In genomic region chr3:5002871-5003247, GRCh38 we compare ENCODE assay signal across 18 cellular contexts. TPM values are rescaled to one million over a fixed set of nuclear protein-coding genes. Genes with fewer than 3 reads are reported as not detected.
DNase-seq lines count a peak whose midpoint lies in the region; ATAC-seq, FAIRE-seq and TF ChIP-seq lines count a peak whose summit lies in the region.
"Had no signal": no experiment of that assay in that cellular context is flagged by ENCODE, and none has a peak within 500 bp of the region (broad histone marks: within the 10 kb centered on the region; RNA-seq: fewer than 3 reads in every experiment).

No MANE protein-coding gene starts in this region.

- POLR2A ChIA-PET in HepG2 (lab: Yijun Ruan, JAX): no interaction called here

- in situ Hi-C loops in HepG2 (cut with HindIII; ENCODE audit: extremely low pct_ligation_motif_present, low pct_unique_long_range_greater_than_20kb): no loop called here

- CTCF ChIA-PET in HepG2 (lab: Yijun Ruan, JAX; ENCODE audit: low intra/inter-chr PET ratio, low total read pairs): no interaction called here

- TF ChIP-seq CTCF in HepG2 (CRISPR knock-in tag; IDR thresholded peaks at IDR 0.05) (no peak), right lobe of liver (IDR thresholded peaks at IDR 0.05) (no peak), endodermal cell (conservative IDR thresholded peaks at IDR 0.05) (no peak)

- H3K36me3 ChIP-seq in HepG2 (replicated peaks in 1 of 2; ENCODE audit: control insufficient read depth in 1 of 2, insufficient read depth in 2 of 2, low read length in 2 of 2) (no peaks in the 10 kb centered on the region), right lobe of liver (no peaks in the 10 kb centered on the region), endodermal cell (ENCODE audit: control insufficient read depth, insufficient read depth, low read length) (no peaks in the 10 kb centered on the region)
- no peaks in the 10 kb centered on the region for H3K36me3 ChIP-seq in effector memory CD4-positive, alpha-beta T cell (ENCODE audit: control insufficient read depth, insufficient read depth, low read length)
- H3K36me3 ChIP-seq: upper lobe of left lung had no signal

- no peaks in the 10 kb centered on the region for H3K9me3 Mint-ChIP-seq in endodermal cell
- no peaks in the 10 kb centered on the region for H3K9me3 Mint-ChIP-seq in stimulated activated effector memory CD8-positive, alpha-beta T cell treated with anti-CD3 and anti-CD28 coated beads, Interleukin-12 subunit alpha, Interleukin-12 subunit beta, amount 100 ng/mL, for 72 hours
- H3K9me3 Mint-ChIP-seq: dendritic cell treated with granulocyte-macrophage colony-stimulating factor and Interleukin-4, amounts not matched to agents 40 ng/mL and 50 ng/mL, for 4 days had no signal

- no peak for TF ChIP-seq EP300 in HepG2 (IDR thresholded peaks at IDR 0.05; ENCODE audit: low read depth in 2 of 2, low read length in 2 of 2)
- no peak for TF ChIP-seq EP300 in HepG2 (CRISPR knock-in tag; IDR thresholded peaks at IDR 0.05; ENCODE audit: borderline replicate concordance)

- H3K9ac ChIP-seq in HepG2 (ENCODE audit: insufficient read depth, low read depth, low read length): no peak overlapping the region
- H3K9ac ChIP-seq in endodermal cell (ENCODE audit: extremely low read depth, low read length, poor library complexity, severe bottlenecking): no peak overlapping the region
- H3K9ac ChIP-seq: KMS-11 had no signal

- intact Hi-C loops in HepG2 (cut with micrococcal nuclease; ENCODE audit: unreplicated experiment) (no loop called here), right lobe of liver (cut with DNase I) (no loop called here)

- TF ChIP-seq RAD21 in HepG2 (CRISPR knock-in tag; IDR thresholded peaks at IDR 0.05): no peak

- no peak overlapping the region for H2AFZ ChIP-seq in HepG2 (ENCODE audit: low read length)

- TF ChIP-seq POLR2A in HepG2 (IDR thresholded peaks at IDR 0.05; ENCODE audit: insufficient read depth in 1 of 2, low read depth in 2 of 2, low read length in 2 of 2): no peak
- no peak for TF ChIP-seq POLR2A in right lobe of liver (IDR thresholded peaks at IDR 0.05)

- H3K4me1 ChIP-seq in HepG2 (ENCODE audit: insufficient read depth, low read length) (peaks cover 41% of the 10 kb centered on the region), right lobe of liver (no peaks in the 10 kb centered on the region), endodermal cell (ENCODE audit: control insufficient read depth, insufficient read depth, low read length) (peaks cover 16% of the 10 kb centered on the region)
- peaks cover 12% of the 10 kb centered on the region for H3K4me1 ChIP-seq in effector memory CD4-positive, alpha-beta T cell (ENCODE audit: control insufficient read depth, insufficient read depth, low read length, poor library complexity, severe bottlenecking)
- H3K4me1 ChIP-seq: upper lobe of left lung had no signal

- H3K4me1 Mint-ChIP-seq in T-helper 17 cell: peaks cover 32% of the 10 kb centered on the region
- peaks cover 12% of the 10 kb centered on the region for H3K4me1 Mint-ChIP-seq in endodermal cell
- peaks cover 66% of the 10 kb centered on the region for H3K4me1 Mint-ChIP-seq in stimulated activated effector memory CD8-positive, alpha-beta T cell treated with anti-CD3 and anti-CD28 coated beads, Interleukin-12 subunit alpha, Interleukin-12 subunit beta, amount 100 ng/mL, for 72 hours

- BruUV-seq in HepG2 (replicated peaks; lab: Mats Ljungman, UMichigan): no TSS peak

- DNase-seq in HepG2 (ENCODE audit: low spot score): no peak
- DNase-seq in right lobe of liver: no peak
- no peak for DNase-seq in T-helper 17 cell
- DNase-seq in endodermal cell: no peak
- DNase-seq in stimulated activated effector memory CD8-positive, alpha-beta T cell treated with anti-CD3 and anti-CD28 coated beads, Interleukin-12 subunit alpha, Interleukin-12 subunit beta, amount 100 ng/mL, for 72 hours (ENCODE audit: low spot score in 2 of 2): no peak
- DNase-seq in effector memory CD4-positive, alpha-beta T cell: no peak
- DNase-seq: activated naive CD4-positive, alpha-beta T cell treated with anti-CD3 and anti-CD28 coated beads, Interleukin-2, amount 50 U/mL, for 16 hours; aorta; DMS 273 treated with DMSO at 0.1 percent for 48 hours; NCI-H1694 treated with DMSO at 0.1 percent for 48 hours; NCI-H524 treated with DMSO at 0.1 percent for 48 hours had no signal

- H4K20me1 ChIP-seq in HepG2 (ENCODE audit: insufficient read depth, low read length): no peaks in the 10 kb centered on the region

- H3K27me3 Mint-ChIP-seq in T-helper 17 cell: no peaks in the 10 kb centered on the region
- no peaks in the 10 kb centered on the region for H3K27me3 Mint-ChIP-seq in endodermal cell (ENCODE audit: insufficient read depth)
- H3K27me3 Mint-ChIP-seq: dendritic cell treated with granulocyte-macrophage colony-stimulating factor and Interleukin-4, amounts not matched to agents 40 ng/mL and 50 ng/mL, for 4 days had no signal

- H3K4me3 Mint-ChIP-seq in T-helper 17 cell: peak overlapping the region; percentile 31
- H3K4me3 Mint-ChIP-seq in endodermal cell: no peak overlapping the region
- peak overlapping the region; percentile 52 for H3K4me3 Mint-ChIP-seq in stimulated activated effector memory CD8-positive, alpha-beta T cell treated with anti-CD3 and anti-CD28 coated beads, Interleukin-12 subunit alpha, Interleukin-12 subunit beta, amount 100 ng/mL, for 72 hours
- H3K4me3 Mint-ChIP-seq: dendritic cell treated with granulocyte-macrophage colony-stimulating factor and Interleukin-4, amounts not matched to agents 40 ng/mL and 50 ng/mL, for 4 days had no signal

- H3K27ac ChIP-seq in HepG2 (ENCODE audit: extremely low read length, insufficient read depth, low read length) (no peak overlapping the region), right lobe of liver (no peak overlapping the region), endodermal cell (ENCODE audit: low read depth, low read length) (no peak overlapping the region)
- H3K27ac ChIP-seq in effector memory CD4-positive, alpha-beta T cell (ENCODE audit: insufficient read depth, low read length, poor library complexity, severe bottlenecking): no peak overlapping the region
- H3K27ac ChIP-seq: KMS-11, upper lobe of left lung had no signal

- H3K36me3 Mint-ChIP-seq in T-helper 17 cell (ENCODE audit: low read depth) (no peaks in the 10 kb centered on the region), endodermal cell (ENCODE audit: low read depth) (no peaks in the 10 kb centered on the region)
- peaks cover 35% of the 10 kb centered on the region for H3K36me3 Mint-ChIP-seq in stimulated activated effector memory CD8-positive, alpha-beta T cell treated with anti-CD3 and anti-CD28 coated beads, Interleukin-12 subunit alpha, Interleukin-12 subunit beta, amount 100 ng/mL, for 72 hours

- 67% methylated on average over 6 of the region's 6 CpGs for WGBS in HepG2 (ENCODE audit: low lambda C conversion rate)
- WGBS in right lobe of liver (ENCODE audit: insufficient coverage, low coverage, low lambda C conversion rate, missing lambda C conversion rate): 65% methylated on average over 5 of the region's 6 CpGs
- 88 to 90% methylated on average over 5 to 6 of the region's 6 CpGs for WGBS in endodermal cell (ENCODE audit: insufficient coverage in 1 of 2, insufficient read length in 1 of 2), 2 experiments

- H3K4me3 ChIP-seq in HepG2 (replicated peaks in 1 of 3; ENCODE audit: insufficient read depth in 1 of 3, low read depth in 2 of 3, low read length in 3 of 3) (no peak overlapping the region), right lobe of liver (no peak overlapping the region), endodermal cell (ENCODE audit: low read length) (no peak overlapping the region)
- H3K4me3 ChIP-seq in effector memory CD4-positive, alpha-beta T cell (ENCODE audit: insufficient read depth, low read depth, low read length, poor library complexity, severe bottlenecking): no peak overlapping the region
- H3K4me3 ChIP-seq: upper lobe of left lung had no signal

- H3K27ac Mint-ChIP-seq in T-helper 17 cell (peak overlapping the region; percentile 79), endodermal cell (peak overlapping the region; percentile 46)
- H3K27ac Mint-ChIP-seq in stimulated activated effector memory CD8-positive, alpha-beta T cell treated with anti-CD3 and anti-CD28 coated beads, Interleukin-12 subunit alpha, Interleukin-12 subunit beta, amount 100 ng/mL, for 72 hours: peak overlapping the region; percentile 98

- H3K4me2 ChIP-seq in HepG2 (ENCODE audit: low read depth, low read length): no peak overlapping the region
- H3K4me2 ChIP-seq: KMS-11 had no signal

- H3K79me2 ChIP-seq in HepG2 (ENCODE audit: insufficient read depth, low read length): no peaks in the 10 kb centered on the region

- H3K9me3 ChIP-seq in HepG2 (ENCODE audit: low read length) (no peaks in the 10 kb centered on the region), right lobe of liver (no peaks in the 10 kb centered on the region), T-helper 17 cell (ENCODE audit: control insufficient read depth, low read length, poor library complexity, severe bottlenecking) (no peaks in the 10 kb centered on the region), endodermal cell (ENCODE audit: control insufficient read depth, low read length) (no peaks in the 10 kb centered on the region)
- no peaks in the 10 kb centered on the region for H3K9me3 ChIP-seq in effector memory CD4-positive, alpha-beta T cell (ENCODE audit: control insufficient read depth, low read length)
- H3K9me3 ChIP-seq: upper lobe of left lung had no signal

- FAIRE-seq in HepG2 (lab: Jason Lieb, UNC): no peak
- FAIRE-seq: keratinocyte had no signal

- ATAC-seq in HepG2 (no peak), right lobe of liver (no peak), T-helper 17 cell (no peak), GM18502 (IDR thresholded peaks at IDR 0.05; ENCODE audit: poor library complexity, unreplicated experiment) (no peak), HG02885 (IDR thresholded peaks at IDR 0.05; ENCODE audit: poor library complexity, unreplicated experiment) (no peak)
- no peak for ATAC-seq in stimulated activated effector memory CD8-positive, alpha-beta T cell treated with anti-CD3 and anti-CD28 coated beads, Interleukin-12 subunit alpha, Interleukin-12 subunit beta, amount 100 ng/mL, for 72 hours
- ATAC-seq: sciatic nerve had no signal

- H3K27me3 ChIP-seq in HepG2 (ENCODE audit: control insufficient read depth in 1 of 2, insufficient read depth in 2 of 2, low read length in 2 of 2): peaks cover 3 to 38% of the 10 kb centered on the region in 2 experiments; a peak in 4 of 5 replicates
- H3K27me3 ChIP-seq in right lobe of liver: no peaks in the 10 kb centered on the region
- H3K27me3 ChIP-seq in endodermal cell (ENCODE audit: control insufficient read depth, insufficient read depth, low read length, poor library complexity, severe bottlenecking): no peaks in the 10 kb centered on the region
- H3K27me3 ChIP-seq in effector memory CD4-positive, alpha-beta T cell (replicated peaks; ENCODE audit: control insufficient read depth, insufficient read depth, low read length, poor library complexity, severe bottlenecking): no peaks in the 10 kb centered on the region
- H3K27me3 ChIP-seq: upper lobe of left lung had no signal

RNA-seq across cellular contexts. Expression of gene BHLHE40, which starts 23.6 kb away (rescaled TPM):
- total RNA-seq in HepG2 (2016; rRNA removed; fragmentation: Illumina TruSeq; extraction: Trizol) (1.8 and 2.6 TPM in 2 replicates), right lobe of liver (100 to 1,000 TPM in 1 of 6 experiments, 10 to 100 TPM in 5; 19.0 to 170 (median 57.7) TPM), T-helper 17 cell (100 to 1,000 TPM; 295 to 329 TPM), endodermal cell (1 to 10 TPM; 2.6 to 2.9 TPM)
- 0.44 and 0.61 TPM in 2 replicates for total RNA-seq in HepG2 (2016; cell fraction: cytosol; rRNA removed; fragmentation: Illumina TruSeq; extraction: Trizol; ENCODE audit: low read depth)
- 2.3 and 2.7 TPM in 2 replicates for total RNA-seq in HepG2 (2016; cell fraction: insoluble cytoplasmic fraction; rRNA removed; fragmentation: Illumina TruSeq; extraction: Trizol)
- total RNA-seq in HepG2 (2016; cell fraction: membrane; rRNA removed; fragmentation: Illumina TruSeq; extraction: Trizol): 1.5 TPM in 2 replicates
- total RNA-seq in HepG2 (2016; cell fraction: nucleus; rRNA removed; fragmentation: Illumina TruSeq; extraction: Trizol): 3.0 and 4.3 TPM in 2 replicates
- 51.0 and 60.0 TPM in 2 replicates for polyA plus RNA-seq in HepG2 (2011; rRNA removed)
- polyA plus RNA-seq in HepG2 (2011; cell fraction: cytosol; rRNA removed): 29.3 and 36.0 TPM in 2 replicates
- polyA plus RNA-seq in HepG2 (2011; cell fraction: nucleus; rRNA removed): 35.5 and 51.8 TPM in 2 replicates
- polyA plus RNA-seq in HepG2 (2012): 145 and 159 TPM in 2 replicates
- polyA plus RNA-seq in HepG2 (2016; cell fraction: cytosol; fragmentation: Illumina TruSeq; extraction: Trizol; ENCODE audit: low read depth): 0.21 and 0.42 TPM in 2 replicates
- 3.5 and 4.1 TPM in 2 replicates for polyA plus RNA-seq in HepG2 (2016; cell fraction: insoluble cytoplasmic fraction; fragmentation: Illumina TruSeq; extraction: Trizol; ENCODE audit: low read depth)
- polyA plus RNA-seq in HepG2 (2016; cell fraction: membrane; fragmentation: Illumina TruSeq; extraction: Trizol; ENCODE audit: low read depth): 0.93 and 1.1 TPM in 2 replicates
- polyA plus RNA-seq in HepG2 (2016; cell fraction: nucleus; fragmentation: Illumina TruSeq; extraction: Trizol; ENCODE audit: insufficient read depth, low read depth): 5.9 and 7.0 TPM in 2 replicates
- polyA minus RNA-seq in HepG2 (2011; rRNA and poly(A)+ RNA removed; ENCODE audit: low replicate concordance): 17.6 and 68.5 TPM in 2 replicates
- 59.1 and 63.2 TPM in 2 replicates for polyA minus RNA-seq in HepG2 (2011; cell fraction: cytosol; rRNA and poly(A)+ RNA removed)
- 23.0 and 31.6 TPM in 2 replicates for polyA minus RNA-seq in HepG2 (2011; cell fraction: nucleus; rRNA and poly(A)+ RNA removed)
- 8.3 TPM for polyA plus RNA-seq in endodermal cell (2013, experiment 1 of 2)
- 14.0 TPM for polyA plus RNA-seq in endodermal cell (2013, experiment 2 of 2)

Comparison
In these comparisons a context has a peak if more than half of its experiments do, and no peak if none do; other contexts are left out.
1. H3K27ac Mint-ChIP-seq: peak in every context shown above with its lines; median percentile 98 in stimulated activated effector memory CD8-positive, alpha-beta T cell treated with anti-CD3 and anti-CD28 coated beads, Interleukin-12 subunit alpha, Interleukin-12 subunit beta, amount 100 ng/mL, for 72 hours; 79 in T-helper 17 cell; 46 in endodermal cell.